ENCODE assay signal across 33 cellular contexts in genomic region chr10:89404082-89404481, GRCh38. TPM values are rescaled to one million over a fixed set of nuclear protein-coding genes. Genes with fewer than 3 reads are reported as not detected.
DNase-seq lines count a peak whose midpoint lies in the region; ATAC-seq, FAIRE-seq and TF ChIP-seq lines count a peak whose summit lies in the region.
"Had no signal": no experiment of that assay in that cellular context is flagged by ENCODE, and none has a peak within 500 bp of the region (broad histone marks: within the 10 kb centered on the region; RNA-seq: fewer than 3 reads in every experiment).

No MANE protein-coding gene starts in this region.

- peaks cover 0 to 3% (median 0%) of the 10 kb centered on the region in 4 donors for H3K36me3 ChIP-seq in right lobe of liver
- peaks cover 0 to 8% of the 10 kb centered on the region in 2 donors for H3K36me3 ChIP-seq in adrenal gland (replicated peaks in 1 of 2)
- H3K36me3 ChIP-seq: brain microvascular endothelial cell had no signal

- 42% methylated on average over 3 of the region's 3 CpGs for WGBS in right lobe of liver (ENCODE audit: insufficient coverage, low coverage, low lambda C conversion rate, missing lambda C conversion rate)
- 85 to 98% (median 95%) methylated on average over 3 of the region's 3 CpGs for WGBS in adrenal gland, 4 donors

- H3K27ac ChIP-seq in right lobe of liver (peak overlapping the region; percentile 11 to 41 (median 20)), adrenal gland (no peak overlapping the region)
- H3K27ac ChIP-seq: brain microvascular endothelial cell, heart left ventricle, left ventricle myocardium inferior, tibial nerve had no signal

- H3K4me1 ChIP-seq in right lobe of liver (peaks cover 0 to 17% (median 0%) of the 10 kb centered on the region in 4 donors), adrenal gland (replicated peaks in 1 of 2) (no peaks in the 10 kb centered on the region)
- H3K4me1 ChIP-seq: tibial nerve had no signal

- intact Hi-C loops in right lobe of liver (cut with DNase I), result no loop called here
- intact Hi-C loops in adrenal gland (cut with DNase I), result no loop called here

- no peaks in the 10 kb centered on the region for H3K27me3 ChIP-seq in right lobe of liver
- no peaks in the 10 kb centered on the region for H3K27me3 ChIP-seq in adrenal gland
- H3K27me3 ChIP-seq: brain microvascular endothelial cell, heart left ventricle, tibial nerve had no signal

- no peak for FAIRE-seq in H54 (lab: Jason Lieb, UNC)
- FAIRE-seq: GM12892 had no signal

- no peaks in the 10 kb centered on the region for H3K9me3 ChIP-seq in right lobe of liver
- no peaks in the 10 kb centered on the region for H3K9me3 ChIP-seq in adrenal gland (replicated peaks in 1 of 3)

- H3K4me3 ChIP-seq in fibroblast of pulmonary artery (replicated peaks; ENCODE audit: low read depth, low read length) (no peak overlapping the region), right lobe of liver (no peak overlapping the region), adrenal gland (no peak overlapping the region)
- H3K4me3 ChIP-seq: heart left ventricle, left ventricle myocardium inferior, smooth muscle cell, tibial nerve had no signal

- in situ Hi-C loops in Caki2 (cut with HindIII; ENCODE audit: low pct_unique_long_range_greater_than_20kb, low sequenced_read_pairs), result no loop called here

- peak; percentile 91 to 97 (median 94) for ATAC-seq in right lobe of liver
- ATAC-seq: heart left ventricle; naive thymus-derived CD4-positive, alpha-beta T cell; SK-N-SH treated with all-trans-retinoic acid at 6 μM for 48 hours; stimulated activated naive CD8-positive, alpha-beta T cell treated with anti-CD3 and anti-CD28 coated beads, Interleukin-15, amount 100 ng/mL, for 72 hours had no signal

- DNase-seq in Caki2 (ENCODE audit: low read depth) (peak; percentile 44), amniotic epithelial cell (ENCODE audit: low read depth) (peak; percentile 48), fibroblast of pulmonary artery (ENCODE audit: low read depth) (peak; percentile 58), right lobe of liver (peak; percentile 51 to 74 (median 66)), GDM1 (lab: John Stamatoyannopoulos, UW) (no peak), adrenal gland (no peak), H54 (ENCODE audit: insufficient read length, low spot score) (no peak), SK-N-DZ (ENCODE audit: low spot score) (no peak)
- DNase-seq: activated CD8-positive, alpha-beta memory T cell treated with anti-CD3 and anti-CD28 coated beads for 24 hours; activated effector memory CD4-positive, alpha-beta T cell treated with Interleukin-2 at 50 U/mL for 16 hours; activated naive CD8-positive, alpha-beta T cell treated with anti-CD3 and anti-CD28 coated beads for 36 hours; brain microvascular endothelial cell; CD4-positive, alpha-beta T cell; DMS 273 treated with DMSO at 0.1 percent for 48 hours; H7; heart left ventricle; Kasumi-1; left ventricle myocardium inferior; MV-4-11; naive thymus-derived CD4-positive, alpha-beta T cell; NCI-H1694; NCI-H446 treated with DMSO at 0.1 percent for 48 hours; NCI-H82; stimulated activated CD4-positive, alpha-beta T cell treated with anti-CD3 and anti-CD28 coated beads, Interleukin-1b, Interleukin-23, amount 100 ng/mL, for 48 hours; stimulated activated CD8-positive, alpha-beta memory T cell treated with anti-CD3 and anti-CD28 coated beads, Interleukin-4, amount 100 ng/mL, for 48 hours; stimulated activated naive CD8-positive, alpha-beta T cell treated with anti-CD3 and anti-CD28 coated beads, Interleukin-15, amount 100 ng/mL, for 72 hours had no signal

- TF ChIP-seq CTCF in fibroblast of pulmonary artery (IDR thresholded peaks at IDR 0.05; ENCODE audit: low read length, missing control alignments) (no peak), right lobe of liver (IDR thresholded peaks at IDR 0.05) (no peak), adrenal gland (IDR thresholded peaks at IDR 0.05) (no peak)

- TF ChIP-seq POLR2A in right lobe of liver (IDR thresholded peaks at IDR 0.05) (no peak), adrenal gland (IDR thresholded peaks at IDR 0.05) (no peak), H54 (IDR thresholded peaks at IDR 0.05; ENCODE audit: low read depth, low read length) (no peak)

RNA-seq across cellular contexts. Expression of gene IFIT5, which starts 10.3 kb away (rescaled TPM):
- 7.2 and 16.0 TPM in 2 replicates for total RNA-seq in Caki2 (2014; rRNA removed; shearing (Covaris generic); ENCODE audit: low replicate concordance)
- 10 to 100 TPM in 2 of 6 experiments, 1 to 10 TPM in 4; 4.4 to 11.2 (median 8.3) TPM for total RNA-seq in right lobe of liver
- 10 to 100 TPM in 7 of 8 donors, 1 to 10 TPM in 1; 6.7 to 38.9 (median 18.6) TPM for total RNA-seq in adrenal gland
- 10 to 100 TPM in 1 of 3 donors, 1 to 10 TPM in 2; 6.9 to 38.4 (median 8.5) TPM for polyA plus RNA-seq in adrenal gland
- 18.7 and 19.6 TPM in 2 replicates for polyA plus RNA-seq in SK-N-DZ (2014; cell fraction: cytosol; rRNA removed)
- polyA plus RNA-seq in SK-N-DZ (2014; cell fraction: nucleus; rRNA removed), result 9.8 and 13.9 TPM in 2 replicates

RNA-seq across cellular contexts. Expression of gene IFIT1, which starts 11.7 kb away (rescaled TPM):
- total RNA-seq in Caki2 (2014; rRNA removed; shearing (Covaris generic); ENCODE audit: low replicate concordance), result 19.8 and 26.9 TPM in 2 replicates
- total RNA-seq in right lobe of liver (10 to 100 TPM in 3 of 6 experiments, 1 to 10 TPM in 3; 3.6 to 12.9 (median 10.0) TPM), adrenal gland (10 to 100 TPM; 20.9 to 76.3 (median 62.0) TPM)
- 100 to 1,000 TPM in 1 of 3 donors, 10 to 100 TPM in 2; 24.8 to 168 (median 32.8) TPM for polyA plus RNA-seq in adrenal gland
- not detected in 2 replicates for polyA plus RNA-seq in SK-N-DZ (2014; cell fraction: cytosol; rRNA removed)
- 0.12 TPM in 1 of 2 replicates, not detected in the other for polyA plus RNA-seq in SK-N-DZ (2014; cell fraction: nucleus; rRNA removed)

RNA-seq across cellular contexts. Expression of gene IFIT1B, which starts 26.2 kb away (rescaled TPM):
- not detected in 2 replicates for total RNA-seq in Caki2 (2014; rRNA removed; shearing (Covaris generic); ENCODE audit: low replicate concordance)
- total RNA-seq in right lobe of liver, result 1 to 10 TPM in 1 of 6 experiments, not detected in 5; 1.2 TPM
- under 1 TPM in 2 of 8 donors, not detected in 6; 0.16 to 0.30 TPM for total RNA-seq in adrenal gland
- polyA plus RNA-seq in adrenal gland, result under 1 TPM in 1 of 3 donors, not detected in 2; 0.07 TPM
- polyA plus RNA-seq in SK-N-DZ (2014; cell fraction: cytosol; rRNA removed), result not detected in 2 replicates
- polyA plus RNA-seq in SK-N-DZ (2014; cell fraction: nucleus; rRNA removed), result not detected in 2 replicates
- total RNA-seq: A172; activated naive CD8-positive, alpha-beta T cell treated with anti-CD3 and anti-CD28 coated beads for 36 hours; H7; left ventricle myocardium inferior; naive thymus-derived CD4-positive, alpha-beta T cell; osteocyte; smooth muscle cell; T-helper 2 cell treated with Interferon-gamma antibody and Interleukin-4, amounts not matched to agents 100 ng/mL and 5 ng/mL, for 36 hours; tibial nerve had no signal
- polyA plus RNA-seq: heart left ventricle, smooth muscle cell had no signal

Comparison
In these comparisons a context has a peak if more than half of its experiments do, and no peak if none do; other contexts are left out.
1. DNase-seq: peak in Caki2 (single experiment), amniotic epithelial cell (single experiment), fibroblast of pulmonary artery (single experiment) and right lobe of liver (3 of 3); none in GDM1 (single experiment), adrenal gland (0 of 7), H54 (single experiment) and SK-N-DZ (single experiment).
2. H3K27ac ChIP-seq: peak in right lobe of liver (3 of 3); none in adrenal gland (0 of 5).